In the genomic region with DNA sequence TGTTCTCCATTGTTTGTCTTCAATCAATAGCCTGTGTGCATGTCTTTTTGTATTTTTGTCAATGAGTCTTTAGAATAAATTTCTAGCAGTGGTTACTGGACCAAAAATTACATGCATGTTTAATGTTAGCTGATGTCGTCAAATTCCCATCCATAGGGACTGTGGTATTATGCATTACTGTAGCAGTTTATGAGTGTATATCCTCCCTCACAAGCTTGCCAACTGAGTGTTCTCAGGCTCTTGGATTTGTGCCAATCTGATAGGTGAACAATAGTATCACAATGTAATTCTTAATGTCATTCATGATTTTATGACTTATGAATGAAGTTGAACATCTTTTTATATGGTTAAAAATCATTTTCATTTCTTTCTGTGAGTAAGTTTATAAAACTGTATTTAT, we compare ENCODE assay signal across 1 cellular context.
A peak's percentile ranks its signal among the peaks of the same experiment; 100 is the strongest.
TF ChIP-seq lines count a peak whose summit lies in the region.

No MANE protein-coding gene starts in this region.

TF ChIP-seq in endothelial cell of umbilical vein, 7 proteins besides CTCF, POLR2A, EP300 and RAD21:
- TF ChIP-seq, protein P1, sequence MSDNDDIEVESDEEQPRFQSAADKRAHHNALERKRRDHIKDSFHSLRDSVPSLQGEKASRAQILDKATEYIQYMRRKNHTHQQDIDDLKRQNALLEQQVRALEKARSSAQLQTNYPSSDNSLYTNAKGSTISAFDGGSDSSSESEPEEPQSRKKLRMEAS (IDR thresholded peaks at IDR 0.05; ENCODE audit: insufficient read depth, insufficient read length) = no peak
- TF ChIP-seq JUN (IDR thresholded peaks at IDR 0.05; ENCODE audit: borderline replicate concordance, insufficient read depth, insufficient read length, low read depth) (peak; percentile 47), MYC (IDR thresholded peaks at IDR 0.05; ENCODE audit: low read depth, low read length) (no peak), POLR2AphosphoS5 (IDR thresholded peaks at IDR 0.05; ENCODE audit: insufficient read depth, low read depth, low read length) (no peak), GATA2 (IDR thresholded peaks at IDR 0.05; ENCODE audit: insufficient read depth, insufficient read length, low read depth, low read length) (peak; percentile 90), FOS (IDR thresholded peaks at IDR 0.05; ENCODE audit: borderline replicate concordance, insufficient read depth, low read length) (no peak), EZH2 (IDR thresholded peaks at IDR 0.05; ENCODE audit: borderline replicate concordance, low read depth, low read length, severe bottlenecking) (no peak)
